9 cellular contexts compared by ENCODE assay signal in the genomic region with DNA sequence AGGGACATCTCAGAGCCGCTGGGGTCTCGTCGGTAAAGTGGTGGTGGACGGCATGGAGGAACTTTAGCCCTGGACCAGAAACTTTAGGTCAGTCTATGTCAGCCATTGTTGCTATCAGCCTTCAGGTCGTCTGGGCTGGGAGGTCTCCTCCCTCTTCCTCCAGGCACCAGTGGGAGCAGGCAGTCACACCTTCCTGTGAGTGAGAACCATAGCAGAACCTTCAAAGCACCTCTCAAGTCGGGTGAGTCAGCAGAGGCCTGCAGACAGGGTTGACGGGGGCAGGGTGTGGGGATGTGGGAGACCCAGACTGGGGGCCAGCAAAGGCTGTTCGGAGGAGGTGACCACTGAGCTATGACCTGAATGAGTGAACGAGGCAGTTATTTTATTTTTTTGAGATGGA. TPM values are rescaled to one million over a fixed set of nuclear protein-coding genes. Genes with fewer than 3 reads are reported as not detected.
A peak's percentile ranks its signal among the peaks of the same experiment; 100 is the strongest.
DNase-seq lines count a peak whose midpoint lies in the region; ATAC-seq and TF ChIP-seq lines count a peak whose summit lies in the region.
"Had no signal": no experiment of that assay in that cellular context is flagged by ENCODE, and none has a peak within 500 bp of the region (broad histone marks: within the 10 kb centered on the region; RNA-seq: fewer than 3 reads in every experiment).

No MANE protein-coding gene starts in this region.

- no peak overlapping the region for H3K9ac ChIP-seq in HUES48 (ENCODE audit: low read depth, low read length)

- H3K27ac ChIP-seq in HUES48 (ENCODE audit: low read depth, low read length) (peak overlapping the region; percentile 56), SJCRH30 (no peak overlapping the region), suprapubic skin (no peak overlapping the region)
- H3K27ac ChIP-seq: tibial artery had no signal

- H3K36me3 ChIP-seq in HUES48 (ENCODE audit: control insufficient read depth, insufficient read depth, low read length) (no peaks in the 10 kb centered on the region), SJCRH30 (no peaks in the 10 kb centered on the region), suprapubic skin (no peaks in the 10 kb centered on the region)
- H3K36me3 ChIP-seq: tibial artery had no signal

- no peaks in the 10 kb centered on the region for H3K4me1 ChIP-seq in HUES48 (ENCODE audit: control insufficient read depth, insufficient read depth, low read length)
- no peaks in the 10 kb centered on the region for H3K4me1 ChIP-seq in SJCRH30
- H3K4me1 ChIP-seq in suprapubic skin, result peaks cover 4% of the 10 kb centered on the region

- WGBS in suprapubic skin, result 57% methylated on average over 9 of the region's 9 CpGs

- H3K9me3 ChIP-seq in HUES48 (ENCODE audit: control insufficient read depth, insufficient read depth, low read length), result no peaks in the 10 kb centered on the region
- H3K9me3 ChIP-seq in SJCRH30 (replicated peaks), result no peaks in the 10 kb centered on the region
- no peaks in the 10 kb centered on the region for H3K9me3 ChIP-seq in suprapubic skin
- H3K9me3 ChIP-seq: tibial artery had no signal

- peak; percentile 42 to 55 for DNase-seq in activated CD4-positive, alpha-beta T cell treated with anti-CD3 and anti-CD28 coated beads, Interleukin-2, amount 50 U/mL, for 4 hours
- DNase-seq in dermis blood vessel endothelial cell (peak; percentile 55), medulla oblongata (ENCODE audit: extremely low spot score) (no peak), SJCRH30 (no peak), suprapubic skin (ENCODE audit: low spot score in 2 of 2) (no peak)
- peak; percentile 79 for DNase-seq in stimulated activated CD4-positive, alpha-beta T cell treated with anti-CD3 and anti-CD28 coated beads, Interleukin-1b, Interleukin-23, amount 100 ng/mL, for 48 hours
- DNase-seq: tibial artery had no signal

- no peak for TF ChIP-seq POLR2A in suprapubic skin (IDR thresholded peaks at IDR 0.05)

- H3K4me3 ChIP-seq in HUES48 (ENCODE audit: low read depth, low read length), result no peak overlapping the region
- H3K4me3 ChIP-seq in SJCRH30, result no peak overlapping the region
- no peak overlapping the region for H3K4me3 ChIP-seq in suprapubic skin
- H3K4me3 ChIP-seq: tibial artery had no signal

- ATAC-seq in GM18907 (IDR thresholded peaks at IDR 0.05; ENCODE audit: unreplicated experiment), result no peak

- H3K27me3 ChIP-seq in HUES48 (ENCODE audit: control insufficient read depth, insufficient read depth, low read length), result no peaks in the 10 kb centered on the region
- H3K27me3 ChIP-seq in SJCRH30, result peaks cover 4% of the 10 kb centered on the region
- no peaks in the 10 kb centered on the region for H3K27me3 ChIP-seq in suprapubic skin
- H3K27me3 ChIP-seq: tibial artery had no signal

- no peak for TF ChIP-seq CTCF in suprapubic skin (IDR thresholded peaks at IDR 0.05)

- TF ChIP-seq EP300 in suprapubic skin (IDR thresholded peaks at IDR 0.05), result no peak

RNA-seq across cellular contexts. Expression of gene SBNO2, which starts 15.4 kb away (rescaled TPM):
- total RNA-seq in dermis blood vessel endothelial cell (37.1 and 52.2 TPM in 2 replicates), suprapubic skin (10 to 100 TPM; 36.7 to 58.9 (median 45.5) TPM)
- total RNA-seq in SJCRH30 (2014; rRNA removed; shearing (Covaris generic)), result 15.0 and 17.1 TPM in 2 replicates

RNA-seq across cellular contexts. Expression of gene STK11, which starts 16.2 kb away (rescaled TPM):
- total RNA-seq in dermis blood vessel endothelial cell, result 107 and 108 TPM in 2 replicates
- total RNA-seq in SJCRH30 (2014; rRNA removed; shearing (Covaris generic)), result 40.4 and 43.6 TPM in 2 replicates
- total RNA-seq in suprapubic skin, result 10 to 100 TPM; 62.5 to 76.9 (median 66.4) TPM

RNA-seq across cellular contexts. Expression of gene CBARP, which starts 48.4 kb away (rescaled TPM):
- total RNA-seq in dermis blood vessel endothelial cell (2.7 and 2.8 TPM in 2 replicates), suprapubic skin (1 to 10 TPM; 2.9 to 8.6 (median 5.1) TPM)
- 1.2 and 1.9 TPM in 2 replicates for total RNA-seq in SJCRH30 (2014; rRNA removed; shearing (Covaris generic))

RNA-seq across cellular contexts. Expression of gene ATP5F1D, which starts 52.1 kb away (rescaled TPM):
- total RNA-seq in dermis blood vessel endothelial cell (19.9 and 31.1 TPM in 2 replicates), suprapubic skin (100 to 1,000 TPM; 102 to 205 (median 137) TPM)
- 25.5 and 32.2 TPM in 2 replicates for total RNA-seq in SJCRH30 (2014; rRNA removed; shearing (Covaris generic))

RNA-seq across cellular contexts. Expression of gene MIDN, which starts 59.0 kb away (rescaled TPM):
- total RNA-seq in dermis blood vessel endothelial cell, result 22.1 and 27.9 TPM in 2 replicates
- 9.1 TPM in 2 replicates for total RNA-seq in SJCRH30 (2014; rRNA removed; shearing (Covaris generic))
- 100 to 1,000 TPM in 2 of 4 donors, 10 to 100 TPM in 2; 89.0 to 153 (median 105) TPM for total RNA-seq in suprapubic skin

Comparison
In these comparisons a context has a peak if more than half of its experiments do, and no peak if none do; other contexts are left out.
1. DNase-seq: peak in activated CD4-positive, alpha-beta T cell treated with anti-CD3 and anti-CD28 coated beads, Interleukin-2, amount 50 U/mL, for 4 hours (2 of 2), dermis blood vessel endothelial cell (single experiment) and stimulated activated CD4-positive, alpha-beta T cell treated with anti-CD3 and anti-CD28 coated beads, Interleukin-1b, Interleukin-23, amount 100 ng/mL, for 48 hours (single experiment); none in medulla oblongata (single experiment), SJCRH30 (0 of 2) and suprapubic skin (0 of 2).